Comparison of ENCODE assay signal across 8 cellular contexts in genomic region chr9:129776938-129777768, GRCh38. TPM values are rescaled to one million over a fixed set of nuclear protein-coding genes. Genes with fewer than 3 reads are reported as not detected.
DNase-seq lines count a peak whose midpoint lies in the region; ATAC-seq and TF ChIP-seq lines count a peak whose summit lies in the region.

No MANE protein-coding gene starts in this region.

- intact Hi-C loops in lower lobe of right lung (cut with DNase I): no loop called here

- no peak for TF ChIP-seq CTCF in lower lobe of right lung (IDR thresholded peaks at IDR 0.05)

- no peak overlapping the region for H3K4me3 ChIP-seq in lower lobe of right lung

- H3K4me1 ChIP-seq in lower lobe of right lung: peaks cover 18% of the 10 kb centered on the region

- DNase-seq in CD1c-positive myeloid dendritic cell (ENCODE audit: extremely low spot score) (peak; percentile 96), Kasumi-1 (lab: John Stamatoyannopoulos, UW) (peak; percentile 94 to 95), dermis blood vessel endothelial cell (peak; percentile 89), lower lobe of right lung (peak; percentile 92), NCI-H526 (lab: John Stamatoyannopoulos, UW) (no peak)
- peak; percentile 44 to 56 (median 49) for DNase-seq in stimulated activated CD4-positive, alpha-beta T cell treated with anti-CD3 and anti-CD28 coated beads, TNF-alpha, amount 100 ng/mL, for 48 hours (ENCODE audit: low read depth in 3 of 3)

- no peaks in the 10 kb centered on the region for H3K9me3 ChIP-seq in lower lobe of right lung

- H3K27ac ChIP-seq in lower lobe of right lung: peak overlapping the region; percentile 65

- no peaks in the 10 kb centered on the region for H3K27me3 ChIP-seq in lower lobe of right lung (ENCODE audit: low read depth)

- peak; percentile 35 to 63 for ATAC-seq in activated CD4-positive, CD25-positive, alpha-beta regulatory T cell treated with anti-CD3 and anti-CD28 coated beads, Interleukin-2, amount 50 U/mL, for 24 hours
- ATAC-seq in lower lobe of right lung: peak; percentile 92 to 94
- no peak for ATAC-seq in GM21423 (IDR thresholded peaks at IDR 0.05; ENCODE audit: unreplicated experiment)

- no peaks in the 10 kb centered on the region for H3K36me3 ChIP-seq in lower lobe of right lung

RNA-seq across cellular contexts. Expression of gene PTGES, which starts 24.3 kb away (rescaled TPM):
- total RNA-seq in dermis blood vessel endothelial cell (0.47 and 0.51 TPM in 2 replicates), lower lobe of right lung (3.9 TPM)

RNA-seq across cellular contexts. Expression of gene TOR1B, which starts 25.8 kb away (rescaled TPM):
- total RNA-seq in dermis blood vessel endothelial cell (33.5 and 34.6 TPM in 2 replicates), lower lobe of right lung (34.9 TPM)

RNA-seq across cellular contexts. Expression of gene TOR1A, which starts 46.8 kb away (rescaled TPM):
- total RNA-seq in dermis blood vessel endothelial cell (38.0 and 38.8 TPM in 2 replicates), lower lobe of right lung (34.6 TPM)

RNA-seq across cellular contexts. Expression of gene C9orf78, which starts 57.9 kb away (rescaled TPM):
- total RNA-seq in dermis blood vessel endothelial cell (37.4 and 49.5 TPM in 2 replicates), lower lobe of right lung (42.0 TPM)

RNA-seq across cellular contexts. Expression of gene USP20, which starts 58.1 kb away (rescaled TPM):
- total RNA-seq in dermis blood vessel endothelial cell (8.7 and 11.2 TPM in 2 replicates), lower lobe of right lung (27.0 TPM)

Comparison
In these comparisons a context has a peak if more than half of its experiments do, and no peak if none do; other contexts are left out.
1. DNase-seq: peak in CD1c-positive myeloid dendritic cell (single experiment), Kasumi-1 (2 of 2), dermis blood vessel endothelial cell (single experiment), lower lobe of right lung (single experiment) and stimulated activated CD4-positive, alpha-beta T cell treated with anti-CD3 and anti-CD28 coated beads, TNF-alpha, amount 100 ng/mL, for 48 hours (3 of 3); none in NCI-H526 (0 of 2).